In the genomic region with DNA sequence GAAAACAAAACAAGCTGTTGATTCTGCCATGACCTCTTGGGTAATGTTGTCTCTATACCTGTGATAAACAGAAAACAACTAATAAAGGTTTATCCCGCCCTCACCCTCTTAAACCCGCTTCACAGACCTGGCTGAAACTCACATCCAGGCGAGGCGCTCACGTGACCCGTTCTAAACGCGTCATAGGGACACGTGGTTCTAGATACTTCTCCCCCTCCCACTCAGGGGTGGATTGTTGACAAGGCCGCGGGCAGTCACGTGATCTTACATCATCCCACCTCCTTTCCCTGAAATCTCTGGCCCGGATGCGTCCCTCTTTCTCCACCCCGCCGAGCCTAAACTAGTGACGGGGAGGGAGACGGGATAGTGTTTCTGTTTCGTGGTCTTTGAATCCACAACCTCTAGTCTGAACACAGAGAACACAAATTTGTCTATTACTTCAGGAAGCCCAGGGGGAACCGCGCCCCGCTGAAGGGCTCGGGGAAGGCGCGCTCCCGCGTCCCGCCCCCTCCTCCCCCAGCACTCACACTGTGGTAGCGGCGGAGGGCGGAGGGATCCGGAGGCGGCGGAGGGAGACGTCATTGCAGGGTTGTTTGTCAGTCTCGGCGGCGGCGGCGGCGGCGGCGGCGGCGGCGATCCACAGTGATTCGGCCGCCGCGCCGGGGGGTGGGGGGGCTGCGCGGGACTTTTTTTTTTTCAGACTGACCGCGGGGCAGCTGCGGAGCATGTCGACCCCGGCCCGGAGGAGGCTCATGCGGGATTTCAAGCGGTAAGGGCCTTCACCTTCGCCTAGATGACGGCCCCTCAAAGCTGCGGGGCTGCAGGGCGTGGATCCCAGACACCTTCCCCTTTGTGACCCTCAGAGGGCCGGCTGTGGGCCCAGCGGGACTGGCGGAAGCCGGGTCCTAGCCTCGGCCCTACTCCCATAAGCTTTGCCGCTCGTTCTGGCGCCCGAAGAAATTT, we compare ENCODE assay signal across 8 cellular contexts. TPM values are rescaled to one million over a fixed set of nuclear protein-coding genes. Genes with fewer than 3 reads are reported as not detected.
DNase-seq lines count a peak whose midpoint lies in the region; ATAC-seq and TF ChIP-seq lines count a peak whose summit lies in the region.

A gene (plus strand): TSS at position 699 of the 963 bp plus-strand sequence. CDS start 27 bp downstream, at position 726.

- H3K9me3 ChIP-seq in BLaER1 = no peaks in the 10 kb centered on the region; the same call in 1 of the 2 replicates

- ATAC-seq in GM19328 (IDR thresholded peaks at IDR 0.05; ENCODE audit: unreplicated experiment) (peak; percentile 65), HG03520 (IDR thresholded peaks at IDR 0.05; ENCODE audit: unreplicated experiment) (peak; percentile 55)

- H4K20me1 ChIP-seq in BLaER1 = peaks cover 45% of the 10 kb centered on the region

- H3K27me3 ChIP-seq in BLaER1 (no peaks in the 10 kb centered on the region), layer of hippocampus (ENCODE audit: control insufficient read depth, insufficient read depth, low read length) (no peaks in the 10 kb centered on the region)

- H3K9me3 Mint-ChIP-seq in activated CD4-positive, alpha-beta T cell treated with anti-CD3 and anti-CD28 coated beads, Interleukin-2, amount 10 ng/mL, durations not matched to agents 7 days and 5 days = peaks cover 2% of the 10 kb centered on the region

- CTCF ChIA-PET in activated CD4-positive, alpha-beta T cell treated with anti-CD3 and anti-CD28 coated beads, Interleukin-2, amount 10 ng/mL, durations not matched to agents 7 days and 5 days (lab: Charles Lee) = interaction anchor here (0.6 to 1.7 kb wide), 9 partner anchors 9 to 533 kb away, joined by 3 to 10 read pairs (median 4); a partner anchor contains a TSS

- no peak for TF ChIP-seq CTCF in coronary artery (IDR thresholded peaks at IDR 0.05)

- H3K4me2 ChIP-seq in BLaER1 = peak within 1 kb of the TSS; percentile 96

- peak within 1 kb of the TSS; percentile 98 for H3K27ac ChIP-seq in BLaER1
- H3K27ac ChIP-seq in coronary artery = peak within 1 kb of the TSS; percentile 97 to 100
- peak within 1 kb of the TSS; percentile 99 for H3K27ac ChIP-seq in layer of hippocampus (ENCODE audit: low read depth, low read length)

- peak within 1 kb of the TSS; percentile 99 for H3K4me3 Mint-ChIP-seq in activated CD4-positive, alpha-beta T cell treated with anti-CD3 and anti-CD28 coated beads, Interleukin-2, amount 10 ng/mL, durations not matched to agents 7 days and 5 days

- peak within 1 kb of the TSS; percentile 92 for H3K4me3 ChIP-seq in BLaER1
- H3K4me3 ChIP-seq in coronary artery = peak within 1 kb of the TSS; percentile 85

- peaks cover 40% of the 10 kb centered on the region for H3K36me3 Mint-ChIP-seq in activated CD4-positive, alpha-beta T cell treated with anti-CD3 and anti-CD28 coated beads, Interleukin-2, amount 10 ng/mL, durations not matched to agents 7 days and 5 days (ENCODE audit: low read depth)

- H3K4me1 ChIP-seq in BLaER1 = peaks cover 43% of the 10 kb centered on the region

- peaks cover 2% of the 10 kb centered on the region for H3K27me3 Mint-ChIP-seq in activated CD4-positive, alpha-beta T cell treated with anti-CD3 and anti-CD28 coated beads, Interleukin-2, amount 10 ng/mL, durations not matched to agents 7 days and 5 days

- POLR2A ChIA-PET in activated CD4-positive, alpha-beta T cell treated with anti-CD3 and anti-CD28 coated beads, Interleukin-2, amount 10 ng/mL, durations not matched to agents 7 days and 5 days (lab: Charles Lee) = no interaction called here

- peak within 1 kb of the TSS; percentile 99 for H3K9ac ChIP-seq in BLaER1

- H3K36me3 ChIP-seq in BLaER1 = peaks cover 19% of the 10 kb centered on the region

- H3K4me1 Mint-ChIP-seq in activated CD4-positive, alpha-beta T cell treated with anti-CD3 and anti-CD28 coated beads, Interleukin-2, amount 10 ng/mL, durations not matched to agents 7 days and 5 days = peaks cover 55% of the 10 kb centered on the region

- DNase-seq in NCI-H69 (lab: John Stamatoyannopoulos, UW) (peak; percentile 100), coronary artery (ENCODE audit: low spot score) (peak; percentile 99)
- DNase-seq in activated CD4-positive, alpha-beta T cell treated with anti-CD3 and anti-CD28 coated beads, Interleukin-2, amount 10 ng/mL, durations not matched to agents 7 days and 5 days = peak; percentile 99
- DNase-seq in stimulated activated CD4-positive, alpha-beta T cell treated with anti-CD3 and anti-CD28 coated beads, Interleukin-1b, Interleukin-23, amount 100 ng/mL, for 4 hours (ENCODE audit: low read depth in 2 of 2) = peak; percentile 96 to 97

- H3K27ac Mint-ChIP-seq in activated CD4-positive, alpha-beta T cell treated with anti-CD3 and anti-CD28 coated beads, Interleukin-2, amount 10 ng/mL, durations not matched to agents 7 days and 5 days = peak within 1 kb of the TSS; percentile 100

RNA-seq across cellular contexts. Expression of the gene that starts here (rescaled TPM):
- 10 to 100 TPM; 79.2 to 87.4 TPM for total RNA-seq in activated CD4-positive, alpha-beta T cell treated with anti-CD3 and anti-CD28 coated beads, Interleukin-2, amount 10 ng/mL, durations not matched to agents 7 days and 5 days

Comparison
In these comparisons a context has a peak if more than half of its experiments do, and no peak if none do; other contexts are left out.
1. Peak in every context shown above with its lines: DNase-seq, ATAC-seq, H3K4me3 ChIP-seq and H3K27ac ChIP-seq.